In genomic region chr9:127589955-127590370, GRCh38 we compare ENCODE assay signal across 9 cellular contexts. TPM values are rescaled to one million over a fixed set of nuclear protein-coding genes. Genes with fewer than 3 reads are reported as not detected.
DNase-seq lines count a peak whose midpoint lies in the region; ATAC-seq and TF ChIP-seq lines count a peak whose summit lies in the region.
"Had no signal": no experiment of that assay in that cellular context is flagged by ENCODE, and none has a peak within 500 bp of the region (broad histone marks: within the 10 kb centered on the region; RNA-seq: fewer than 3 reads in every experiment).

No MANE protein-coding gene starts in this region.

- no peaks in the 10 kb centered on the region for H3K36me3 Mint-ChIP-seq in natural killer cell
- H3K36me3 Mint-ChIP-seq in natural killer cell treated with Interleukin-12 subunit alpha and Interleukin-12 subunit beta and Interleukin-15 and Interleukin-18, amount 100 ng/mL, for 72 hours = no peaks in the 10 kb centered on the region

- ATAC-seq in natural killer cell (peak in 1 of 3 donors; percentile 57), HG03039 (IDR thresholded peaks at IDR 0.05; ENCODE audit: unreplicated experiment) (no peak)
- no peak for ATAC-seq in natural killer cell treated with Interleukin-12 subunit alpha and Interleukin-12 subunit beta and Interleukin-15 and Interleukin-18, amount 100 ng/mL, for 72 hours

- H3K9me3 Mint-ChIP-seq in natural killer cell = no peaks in the 10 kb centered on the region
- no peaks in the 10 kb centered on the region for H3K9me3 Mint-ChIP-seq in natural killer cell treated with Interleukin-12 subunit alpha and Interleukin-12 subunit beta and Interleukin-15 and Interleukin-18, amount 100 ng/mL, for 72 hours
- H3K9me3 Mint-ChIP-seq: dendritic cell treated with granulocyte-macrophage colony-stimulating factor and Interleukin-4, amounts not matched to agents 40 ng/mL and 50 ng/mL, for 4 days had no signal

- H3K27ac Mint-ChIP-seq in natural killer cell = no peak overlapping the region
- H3K27ac Mint-ChIP-seq in natural killer cell treated with Interleukin-12 subunit alpha and Interleukin-12 subunit beta and Interleukin-15 and Interleukin-18, amount 100 ng/mL, for 72 hours = no peak overlapping the region
- H3K27ac Mint-ChIP-seq: dendritic cell treated with granulocyte-macrophage colony-stimulating factor and Interleukin-4, amounts not matched to agents 40 ng/mL and 50 ng/mL, for 4 days had no signal

- no peaks in the 10 kb centered on the region for H3K27me3 Mint-ChIP-seq in natural killer cell (ENCODE audit: low read depth in 2 of 2)
- peaks cover 0 to 6% of the 10 kb centered on the region in 2 donors for H3K27me3 Mint-ChIP-seq in natural killer cell treated with Interleukin-12 subunit alpha and Interleukin-12 subunit beta and Interleukin-15 and Interleukin-18, amount 100 ng/mL, for 72 hours
- H3K27me3 Mint-ChIP-seq: dendritic cell treated with granulocyte-macrophage colony-stimulating factor and Interleukin-4, amounts not matched to agents 40 ng/mL and 50 ng/mL, for 4 days had no signal

- H3K4me1 Mint-ChIP-seq in natural killer cell = no peaks in the 10 kb centered on the region
- peaks cover 4 to 16% of the 10 kb centered on the region in 2 donors for H3K4me1 Mint-ChIP-seq in natural killer cell treated with Interleukin-12 subunit alpha and Interleukin-12 subunit beta and Interleukin-15 and Interleukin-18, amount 100 ng/mL, for 72 hours (ENCODE audit: low read depth in 2 of 2)

- intact Hi-C loops in natural killer cell (cut with micrococcal nuclease) = loop anchor here (1.0 kb wide), 1 partner anchor 144 kb away; no protein-coding TSS in a partner anchor

- H3K4me3 Mint-ChIP-seq in natural killer cell = no peak overlapping the region
- no peak overlapping the region for H3K4me3 Mint-ChIP-seq in natural killer cell treated with Interleukin-12 subunit alpha and Interleukin-12 subunit beta and Interleukin-15 and Interleukin-18, amount 100 ng/mL, for 72 hours
- H3K4me3 Mint-ChIP-seq: dendritic cell treated with granulocyte-macrophage colony-stimulating factor and Interleukin-4, amounts not matched to agents 40 ng/mL and 50 ng/mL, for 4 days had no signal

- TF ChIP-seq CTCF in natural killer cell (IDR thresholded peaks at IDR 0.05) = peak; percentile 63

- no peak for DNase-seq in natural killer cell
- no peak for DNase-seq in natural killer cell treated with Interleukin-12 subunit alpha and Interleukin-12 subunit beta and Interleukin-15 and Interleukin-18, amount 100 ng/mL, for 72 hours (ENCODE audit: low spot score)
- peak; percentile 25 for DNase-seq in NCI-H146 treated with DMSO at 0.1 percent for 48 hours (lab: John Stamatoyannopoulos, UW; ENCODE audit: unreplicated experiment)
- DNase-seq in T1000 (lab: John Stamatoyannopoulos, UW) = peak; percentile 48
- DNase-seq in epidermal melanocyte (ENCODE audit: insufficient read length, low spot score) = peak; percentile 87
- peak; percentile 55 for DNase-seq in middle frontal gyrus (ENCODE audit: extremely low spot score, low spot score)
- no peak for DNase-seq in KBM-7

- in situ Hi-C loops in KBM-7 (cut with MboI; ENCODE audit: low pct_unique_long_range_greater_than_20kb, low sequenced_read_pairs) = loop anchor here (25.0 kb wide), 1 partner anchor 322 kb away; the partner anchor contains the start of gene ST6GALNAC4

RNA-seq across cellular contexts. Expression of gene STXBP1, which starts 22.1 kb away (rescaled TPM):
- total RNA-seq in natural killer cell = 1 to 10 TPM in 2 of 3 donors, under 1 TPM in 1; 0.97 to 1.8 (median 1.6) TPM
- total RNA-seq in natural killer cell treated with Interleukin-12 subunit alpha and Interleukin-12 subunit beta and Interleukin-15 and Interleukin-18, amount 100 ng/mL, for 72 hours = 1 to 10 TPM; 4.0 to 8.1 TPM

Comparison
In these comparisons a context has a peak if more than half of its experiments do, and no peak if none do; other contexts are left out.
1. DNase-seq: peak in NCI-H146 treated with DMSO at 0.1 percent for 48 hours (single experiment), T1000 (single experiment), epidermal melanocyte (single experiment) and middle frontal gyrus (single experiment); none in natural killer cell (single experiment), natural killer cell treated with Interleukin-12 subunit alpha and Interleukin-12 subunit beta and Interleukin-15 and Interleukin-18, amount 100 ng/mL, for 72 hours (single experiment) and KBM-7 (single experiment).